31 cellular contexts compared by ENCODE assay signal in genomic region chr11:64903291-64903833, GRCh38. TPM values are rescaled to one million over a fixed set of nuclear protein-coding genes. Genes with fewer than 3 reads are reported as not detected.
"Had no signal": no experiment of that assay in that cellular context is flagged by ENCODE, and none has a peak within 500 bp of the region (broad histone marks: within the 10 kb centered on the region; RNA-seq: fewer than 3 reads in every experiment).

No MANE protein-coding gene starts in this region.

- H3K9me3 ChIP-seq: ascending aorta had no signal

- H3K27ac ChIP-seq: ascending aorta, cardiac muscle cell, VCaP had no signal

- H3K27me3 ChIP-seq: ascending aorta, cardiac muscle cell had no signal

- H3K4me3 ChIP-seq: ascending aorta, cardiac muscle cell had no signal

- H3K4me1 ChIP-seq: ascending aorta had no signal

- DNase-seq: activated B cell treated with CpG ODN at 0.5 μM for 24 hours; activated CD4-positive, alpha-beta memory T cell treated with anti-CD3 and anti-CD28 coated beads, Interleukin-2, amount 10 ng/mL, durations not matched to agents 7 days and 5 days; activated CD4-positive, alpha-beta T cell treated with anti-CD3 and anti-CD28 coated beads for 4 hours; activated CD4-positive, alpha-beta T cell treated with anti-CD3 and anti-CD28 coated beads, Interleukin-2, amount 10 ng/mL, durations not matched to agents 24 days and 14 days; activated CD4-positive, alpha-beta T cell treated with anti-CD3 and anti-CD28 coated beads, Interleukin-2, amount 50 U/mL, for 48 hours; activated CD4-positive, CD25-positive, alpha-beta regulatory T cell treated with anti-CD3 and anti-CD28 coated beads, Interleukin-2, amount 50 U/mL, for 72 hours; activated CD8-positive, alpha-beta memory T cell treated with anti-CD3 and anti-CD28 coated beads for 24 hours; activated CD8-positive, alpha-beta memory T cell treated with anti-CD3 and anti-CD28 coated beads, Interleukin-2, amount 10 ng/mL, durations not matched to agents 7 days and 5 days; activated CD8-positive, alpha-beta memory T cell treated with anti-CD3 and anti-CD28 coated beads, Interleukin-2, amount 50 U/mL, for 48 hours; activated CD8-positive, alpha-beta T cell treated with anti-CD3 and anti-CD28 coated beads, Interleukin-2, amount 10 ng/mL, durations not matched to agents 7 days and 5 days; activated effector memory CD4-positive, alpha-beta T cell treated with Interleukin-2 at 50 U/mL for 16 hours; activated gamma-delta T cell; activated naive CD4-positive, alpha-beta T cell treated with anti-CD3 and anti-CD28 coated beads, Interleukin-2, amount 10 ng/mL, durations not matched to agents 7 days and 5 days; activated naive CD4-positive, alpha-beta T cell treated with Interleukin-2 at 50 U/mL for 16 hours; activated naive CD8-positive, alpha-beta T cell treated with anti-CD3 and anti-CD28 coated beads, Interleukin-2, amount 10 ng/mL, durations not matched to agents 7 days and 5 days; activated naive CD8-positive, alpha-beta T cell treated with anti-CD3 and anti-CD28 coated beads, Interleukin-2, amount 50 U/mL, for 24 hours; activated T-cell treated with anti-CD3 and anti-CD28 coated beads, Interleukin-2, amount 50 U/mL, for 24 hours; activated T-cell treated with anti-CD3 and anti-CD28 coated beads, Interleukin-2, amount 50 U/mL, for 48 hours; amygdala; anterior cingulate cortex; caudate nucleus; cerebellar nuclear complex; T-helper 1 cell; T-helper 2 cell; T-helper 9 cell had no signal

- ATAC-seq: activated CD8-positive, alpha-beta memory T cell treated with anti-CD3 and anti-CD28 coated beads, Interleukin-2, amount 10 ng/mL, durations not matched to agents 7 days and 5 days; activated CD8-positive, alpha-beta T cell treated with anti-CD3 and anti-CD28 coated beads, Interleukin-2, amount 10 ng/mL, durations not matched to agents 7 days and 5 days; activated naive CD8-positive, alpha-beta T cell treated with anti-CD3 and anti-CD28 coated beads, Interleukin-2, amount 50 U/mL, for 24 hours had no signal

RNA-seq across cellular contexts. Expression of gene GPHA2, which starts 32.3 kb away (rescaled TPM):
- total RNA-seq: activated CD4-positive, alpha-beta memory T cell treated with anti-CD3 and anti-CD28 coated beads, Interleukin-2, amount 10 ng/mL, durations not matched to agents 7 days and 5 days; activated CD4-positive, alpha-beta T cell treated with anti-CD3 and anti-CD28 coated beads, Interleukin-2, amount 10 ng/mL, durations not matched to agents 24 days and 14 days; activated CD8-positive, alpha-beta memory T cell treated with anti-CD3 and anti-CD28 coated beads, Interleukin-2, amount 10 ng/mL, durations not matched to agents 7 days and 5 days; activated CD8-positive, alpha-beta T cell treated with anti-CD3 and anti-CD28 coated beads, Interleukin-2, amount 10 ng/mL, durations not matched to agents 7 days and 5 days; activated naive CD8-positive, alpha-beta T cell treated with anti-CD3 and anti-CD28 coated beads, Interleukin-2, amount 10 ng/mL, durations not matched to agents 7 days and 5 days; activated T-helper 2 cell treated with anti-CD3 and anti-CD28 coated beads, Interferon-gamma antibody, Interleukin-2, Interleukin-4, amounts not matched to agents 10 μg/mL and 5 μg/mL and 100 μg/mL, durations not matched to agents 14 hours and 24 hours and 36 hours; ascending aorta; bronchial epithelial cell; cardiac muscle cell; chondrocyte had no signal

RNA-seq across cellular contexts. Expression of gene CDC42BPG, which starts 58.9 kb away (rescaled TPM):
- total RNA-seq: ascending aorta had no signal
